In genomic region chr15:89114974-89115373, GRCh38 we compare ENCODE assay signal across 9 cellular contexts. TPM values are rescaled to one million over a fixed set of nuclear protein-coding genes. Genes with fewer than 3 reads are reported as not detected.
A peak's percentile ranks its signal among the peaks of the same experiment; 100 is the strongest.
DNase-seq lines count a peak whose midpoint lies in the region; ATAC-seq and TF ChIP-seq lines count a peak whose summit lies in the region.
"Had no signal": no experiment of that assay in that cellular context is flagged by ENCODE, and none has a peak within 500 bp of the region (broad histone marks: within the 10 kb centered on the region; RNA-seq: fewer than 3 reads in every experiment).

No MANE protein-coding gene starts in this region.

- H3K27ac ChIP-seq in breast epithelium: peak overlapping the region; percentile 69 to 82

- intact Hi-C loops in breast epithelium (cut with DNase I; ENCODE audit: low total_unique reads): loop anchor here (2.0 kb wide), 1 partner anchor 24 kb away; no protein-coding TSS in a partner anchor

- no peaks in the 10 kb centered on the region for H3K36me3 ChIP-seq in breast epithelium

- peak; percentile 36 for DNase-seq in AG08396 (ENCODE audit: low spot score)
- peak; percentile 11 for DNase-seq in NCI-H1694 treated with DMSO at 0.1 percent for 48 hours (lab: John Stamatoyannopoulos, UW)
- no peak for DNase-seq in breast epithelium (ENCODE audit: low spot score in 2 of 2)
- DNase-seq in lung microvascular endothelial cell (ENCODE audit: low read depth in 2 of 2): peak; percentile 54 to 90
- no peak for DNase-seq in occipital lobe (lab: John Stamatoyannopoulos, UW)
- DNase-seq in NCI-H524 treated with DMSO at 0.1 percent for 48 hours (lab: John Stamatoyannopoulos, UW): no peak
- no peak for DNase-seq in OCI-M1 (lab: John Stamatoyannopoulos, UW)
- DNase-seq: T-helper 1 cell had no signal

- TF ChIP-seq CTCF in breast epithelium (IDR thresholded peaks at IDR 0.05): no peak

- ATAC-seq in GM21737 (IDR thresholded peaks at IDR 0.05; ENCODE audit: unreplicated experiment): no peak

- no peak overlapping the region for H3K4me3 ChIP-seq in breast epithelium

- TF ChIP-seq POLR2A in breast epithelium (IDR thresholded peaks at IDR 0.05): no peak

- H3K9me3 ChIP-seq in breast epithelium: no peaks in the 10 kb centered on the region

- no peaks in the 10 kb centered on the region for H3K4me1 ChIP-seq in breast epithelium

- no peaks in the 10 kb centered on the region for H3K27me3 ChIP-seq in breast epithelium

RNA-seq across cellular contexts. Expression of gene ABHD2, which starts 26.7 kb away (rescaled TPM):
- total RNA-seq in breast epithelium (10 to 100 TPM; 76.7 to 91.2 (median 80.3) TPM), lung microvascular endothelial cell (27.5 and 48.2 TPM in 2 replicates), occipital lobe (55.2 TPM)

Comparison
In these comparisons a context has a peak if more than half of its experiments do, and no peak if none do; other contexts are left out.
1. DNase-seq: peak in AG08396 (single experiment), NCI-H1694 treated with DMSO at 0.1 percent for 48 hours (single experiment) and lung microvascular endothelial cell (2 of 2); none in breast epithelium (0 of 2), occipital lobe (single experiment), NCI-H524 treated with DMSO at 0.1 percent for 48 hours (single experiment) and OCI-M1 (single experiment).